Comparison of ENCODE assay signal across 24 cellular contexts in genomic region chr1:226496616-226497015, GRCh38. TPM values are rescaled to one million over a fixed set of nuclear protein-coding genes. Genes with fewer than 3 reads are reported as not detected.
"Had no signal": no experiment of that assay in that cellular context is flagged by ENCODE, and none has a peak within 500 bp of the region (broad histone marks: within the 10 kb centered on the region; RNA-seq: fewer than 3 reads in every experiment).

No MANE protein-coding gene starts in this region.

- H3K27me3 Mint-ChIP-seq: stimulated activated naive B cell treated with anti-CD40 and anti-IgM and Interleukin-4, amounts not matched to agents 10 μg/mL and 1 μg/mL and 100 μg/mL, for 72 hours had no signal

- H3K4me3 Mint-ChIP-seq: activated B cell treated with CpG ODN at 0.5 μM for 24 hours; activated naive CD8-positive, alpha-beta T cell treated with anti-CD3 and anti-CD28 coated beads, Interleukin-2, amount 10 ng/mL, durations not matched to agents 7 days and 5 days; activated T-cell treated with anti-CD3 and anti-CD28 coated beads, Interleukin-2, amount 50 U/mL, for 4 hours; naive thymus-derived CD8-positive, alpha-beta T cell; stimulated activated naive B cell treated with anti-CD40 and anti-IgM and Interleukin-4, amounts not matched to agents 10 μg/mL and 1 μg/mL and 100 μg/mL, for 72 hours had no signal

- H3K27ac Mint-ChIP-seq: activated B cell treated with CpG ODN at 0.5 μM for 24 hours; activated naive CD8-positive, alpha-beta T cell treated with anti-CD3 and anti-CD28 coated beads, Interleukin-2, amount 10 ng/mL, durations not matched to agents 7 days and 5 days; naive thymus-derived CD8-positive, alpha-beta T cell; stimulated activated naive B cell treated with anti-CD40 and anti-IgM and Interleukin-4, amounts not matched to agents 10 μg/mL and 1 μg/mL and 100 μg/mL, for 72 hours had no signal

- H3K4me1 ChIP-seq: left ventricle myocardium inferior, prostate gland, right atrium auricular region, upper lobe of left lung had no signal

- H3K4me1 Mint-ChIP-seq: activated naive CD8-positive, alpha-beta T cell treated with anti-CD3 and anti-CD28 coated beads, Interleukin-2, amount 10 ng/mL, durations not matched to agents 7 days and 5 days had no signal

- H3K27ac ChIP-seq: cardiac muscle cell, left ventricle myocardium inferior, ovary, prostate gland, right atrium auricular region, skin epidermis, upper lobe of left lung had no signal

- H3K9me3 Mint-ChIP-seq: activated B cell treated with CpG ODN at 0.5 μM for 24 hours; activated naive CD8-positive, alpha-beta T cell treated with anti-CD3 and anti-CD28 coated beads, Interleukin-2, amount 10 ng/mL, durations not matched to agents 7 days and 5 days; activated T-cell treated with anti-CD3 and anti-CD28 coated beads, Interleukin-2, amount 50 U/mL, for 4 hours had no signal

- ATAC-seq: activated T-cell treated with anti-CD3 and anti-CD28 coated beads, Interleukin-2, amount 50 U/mL, for 4 hours; naive thymus-derived CD8-positive, alpha-beta T cell; stimulated activated naive B cell treated with anti-CD40 and anti-IgM and Interleukin-4, amounts not matched to agents 10 μg/mL and 1 μg/mL and 100 μg/mL, for 72 hours had no signal

- H3K27me3 ChIP-seq: body of pancreas, cardiac muscle cell, ovary, right atrium auricular region, upper lobe of left lung had no signal

- H3K36me3 ChIP-seq: cardiac muscle cell, left ventricle myocardium inferior, ovary, prostate gland, right atrium auricular region, upper lobe of left lung had no signal

- DNase-seq: activated B cell treated with CpG ODN at 0.5 μM for 24 hours; activated CD4-positive, alpha-beta T cell treated with anti-CD3 and anti-CD28 coated beads for 4 hours; activated CD4-positive, alpha-beta T cell treated with anti-CD3 and anti-CD28 coated beads, Interleukin-2, amount 50 U/mL, for 48 hours; activated CD8-positive, alpha-beta memory T cell treated with anti-CD3 and anti-CD28 coated beads, Interleukin-2, amount 50 U/mL, for 48 hours; activated naive CD4-positive, alpha-beta T cell treated with Interleukin-2 at 50 U/mL for 16 hours; activated naive CD8-positive, alpha-beta T cell treated with anti-CD3 and anti-CD28 coated beads, Interleukin-2, amount 10 ng/mL, durations not matched to agents 7 days and 5 days; activated T-cell treated with anti-CD3 and anti-CD28 coated beads, Interleukin-2, amount 50 U/mL, for 4 hours; body of pancreas; effector CD4-positive, alpha-beta T cell; foreskin fibroblast; left ventricle myocardium inferior; naive thymus-derived CD8-positive, alpha-beta T cell; ovary; stimulated activated CD4-positive, alpha-beta T cell treated with anti-CD3 and anti-CD28 coated beads, Interleukin-2, amount 100 ng/mL, for 24 hours; stimulated activated naive B cell treated with anti-CD40 and anti-IgM and Interleukin-4, amounts not matched to agents 10 μg/mL and 1 μg/mL and 100 μg/mL, for 72 hours; T1000; upper lobe of left lung had no signal

- H3K9me3 ChIP-seq: body of pancreas, ovary, prostate gland, right atrium auricular region, upper lobe of left lung had no signal

- H3K36me3 Mint-ChIP-seq: activated naive CD8-positive, alpha-beta T cell treated with anti-CD3 and anti-CD28 coated beads, Interleukin-2, amount 10 ng/mL, durations not matched to agents 7 days and 5 days; naive thymus-derived CD8-positive, alpha-beta T cell; stimulated activated naive B cell treated with anti-CD40 and anti-IgM and Interleukin-4, amounts not matched to agents 10 μg/mL and 1 μg/mL and 100 μg/mL, for 72 hours had no signal

- H3K4me3 ChIP-seq: body of pancreas, cardiac muscle cell, left ventricle myocardium inferior, ovary, prostate gland, right atrium auricular region, skin epidermis, upper lobe of left lung had no signal

RNA-seq across cellular contexts. Expression of gene STUM, which starts 51.9 kb away (rescaled TPM):
- total RNA-seq: activated CD8-positive, alpha-beta memory T cell treated with anti-CD3 and anti-CD28 coated beads for 36 hours; activated naive CD8-positive, alpha-beta T cell treated with anti-CD3 and anti-CD28 coated beads, Interleukin-2, amount 10 ng/mL, durations not matched to agents 7 days and 5 days; activated T-cell treated with anti-CD3 and anti-CD28 coated beads, Interleukin-2, amount 50 U/mL, for 4 hours; fibroblast of lung; T-helper 1 cell treated with Interleukin-12 subunit alpha and Interleukin-12 subunit beta and Interleukin-4 antibody, amounts not matched to agents 30 ng/mL and 1 ng/mL, for 36 hours had no signal
- polyA plus RNA-seq: naive thymus-derived CD8-positive, alpha-beta T cell had no signal
